8 cellular contexts compared by ENCODE assay signal in the genomic region with DNA sequence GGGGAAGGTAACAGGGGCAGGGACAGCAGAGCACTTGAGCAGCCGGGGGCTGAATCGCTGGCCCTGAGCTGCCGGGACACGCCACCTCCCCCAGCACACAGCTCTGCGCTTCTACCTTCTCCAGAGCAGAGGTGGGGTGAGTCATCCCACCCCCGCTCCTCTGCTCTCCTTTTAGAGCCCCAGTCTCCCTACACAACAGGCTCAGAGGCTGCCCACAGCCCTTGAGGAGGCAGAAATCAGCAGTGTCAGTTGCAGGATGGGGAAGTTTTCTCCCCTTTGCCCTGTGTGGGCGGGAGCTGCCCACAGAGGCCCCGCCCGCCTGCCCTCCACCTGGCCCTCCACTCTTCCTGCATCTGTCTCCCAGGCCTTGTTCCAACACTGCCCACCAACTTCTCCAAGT.
DNase-seq lines count a peak whose midpoint lies in the region; ATAC-seq lines count a peak whose summit lies in the region.

No MANE protein-coding gene starts in this region.

- H3K27me3 ChIP-seq in mesenchymal stem cell (ENCODE audit: control insufficient read depth in 1 of 2, insufficient read depth in 1 of 2, low read length in 2 of 2) = no peaks in the 10 kb centered on the region

- DNase-seq in SIG-M5 (lab: John Stamatoyannopoulos, UW) = peak; percentile 89
- peak; percentile 85 for DNase-seq in activated naive CD8-positive, alpha-beta T cell treated with anti-CD3 and anti-CD28 coated beads for 36 hours
- DNase-seq in mesenchymal stem cell = peak; percentile 73
- peak; percentile 73 to 82 for DNase-seq in stimulated activated naive CD8-positive, alpha-beta T cell treated with anti-CD3 and anti-CD28 coated beads, Interleukin-15, amount 100 ng/mL, for 72 hours
- no peak for DNase-seq in NCI-H524 treated with DMSO at 0.1 percent for 48 hours (lab: John Stamatoyannopoulos, UW)

- H3K9me3 Mint-ChIP-seq in activated naive CD8-positive, alpha-beta T cell treated with anti-CD3 and anti-CD28 coated beads for 36 hours = no peaks in the 10 kb centered on the region
- H3K9me3 Mint-ChIP-seq in stimulated activated naive CD8-positive, alpha-beta T cell treated with anti-CD3 and anti-CD28 coated beads, Interleukin-15, amount 100 ng/mL, for 72 hours = no peaks in the 10 kb centered on the region

- H3K4me2 ChIP-seq in mesenchymal stem cell (ENCODE audit: low read length, poor library complexity, severe bottlenecking) = no peak overlapping the region

- no peak overlapping the region for H2AK5ac ChIP-seq in mesenchymal stem cell (ENCODE audit: low read length, severe bottlenecking)

- peaks cover 40 to 49% of the 10 kb centered on the region in 2 experiments for H3K36me3 ChIP-seq in mesenchymal stem cell (ENCODE audit: control insufficient read depth in 1 of 2, insufficient read depth in 2 of 2, low read depth in 1 of 2, low read length in 2 of 2)

- no peak overlapping the region for H3K23ac ChIP-seq in mesenchymal stem cell (ENCODE audit: low read length in 2 of 2)

- ATAC-seq in GM18909 (IDR thresholded peaks at IDR 0.05; ENCODE audit: poor library complexity, unreplicated experiment) = peak; percentile 58
- peak; percentile 70 for ATAC-seq in HG03045 (IDR thresholded peaks at IDR 0.05; ENCODE audit: unreplicated experiment)
- peak; percentile 94 for ATAC-seq in stimulated activated naive CD8-positive, alpha-beta T cell treated with anti-CD3 and anti-CD28 coated beads, Interleukin-15, amount 100 ng/mL, for 72 hours
- no peak for ATAC-seq in GM18873 (IDR thresholded peaks at IDR 0.05; ENCODE audit: low FRiP score, unreplicated experiment)

- peak overlapping the region in 1 of 2 experiments; percentile 13 for H3K4ac ChIP-seq in mesenchymal stem cell (ENCODE audit: low read depth in 1 of 2, low read length in 2 of 2)

- H3K79me1 ChIP-seq in mesenchymal stem cell (replicated peaks; ENCODE audit: low read length, poor library complexity, severe bottlenecking) = peaks cover 5% of the 10 kb centered on the region

- no peak overlapping the region for H2BK120ac ChIP-seq in mesenchymal stem cell (ENCODE audit: low read depth, low read length)

- H3K4me1 ChIP-seq in mesenchymal stem cell (ENCODE audit: control insufficient read depth, insufficient read depth, low read depth, low read length) = peaks cover 41% of the 10 kb centered on the region

- peak overlapping the region in 1 of 2 experiments; percentile 21 for H2BK12ac ChIP-seq in mesenchymal stem cell (ENCODE audit: low read length in 2 of 2)

- no peak overlapping the region for H3K27ac ChIP-seq in mesenchymal stem cell (ENCODE audit: low read length, poor library complexity, severe bottlenecking)

- peak overlapping the region; percentile 75 for H4K8ac ChIP-seq in mesenchymal stem cell (ENCODE audit: low read length)

- H2BK15ac ChIP-seq in mesenchymal stem cell (ENCODE audit: low read depth, poor library complexity, severe bottlenecking) = no peak overlapping the region

- H3K9me3 ChIP-seq in mesenchymal stem cell (ENCODE audit: control insufficient read depth, low read length) = no peaks in the 10 kb centered on the region

- H3K27ac Mint-ChIP-seq in activated naive CD8-positive, alpha-beta T cell treated with anti-CD3 and anti-CD28 coated beads for 36 hours = peak overlapping the region; percentile 95
- peak overlapping the region in 1 of 2 donors; percentile 65 for H3K27ac Mint-ChIP-seq in stimulated activated naive CD8-positive, alpha-beta T cell treated with anti-CD3 and anti-CD28 coated beads, Interleukin-15, amount 100 ng/mL, for 72 hours

- peaks cover 51% of the 10 kb centered on the region for H3K4me1 Mint-ChIP-seq in activated naive CD8-positive, alpha-beta T cell treated with anti-CD3 and anti-CD28 coated beads for 36 hours
- peaks cover 4% of the 10 kb centered on the region for H3K4me1 Mint-ChIP-seq in stimulated activated naive CD8-positive, alpha-beta T cell treated with anti-CD3 and anti-CD28 coated beads, Interleukin-15, amount 100 ng/mL, for 72 hours

- peak overlapping the region; percentile 32 to 52 for H3K18ac ChIP-seq in mesenchymal stem cell (ENCODE audit: low read depth in 1 of 2, low read length in 2 of 2)

- no peak overlapping the region for H4K91ac ChIP-seq in mesenchymal stem cell (ENCODE audit: low read length)

- H3K27me3 Mint-ChIP-seq in activated naive CD8-positive, alpha-beta T cell treated with anti-CD3 and anti-CD28 coated beads for 36 hours = no peaks in the 10 kb centered on the region
- H3K27me3 Mint-ChIP-seq in stimulated activated naive CD8-positive, alpha-beta T cell treated with anti-CD3 and anti-CD28 coated beads, Interleukin-15, amount 100 ng/mL, for 72 hours = no peaks in the 10 kb centered on the region

- H2BK5ac ChIP-seq in mesenchymal stem cell (ENCODE audit: low read depth, low read length, poor library complexity, severe bottlenecking) = no peak overlapping the region

- H3K14ac ChIP-seq in mesenchymal stem cell (ENCODE audit: low read length in 2 of 2) = no peak overlapping the region

- H3K4me3 ChIP-seq in mesenchymal stem cell (ENCODE audit: insufficient read depth in 1 of 2, low read depth in 1 of 2, low read length in 2 of 2) = no peak overlapping the region

- H3K4me3 Mint-ChIP-seq in activated naive CD8-positive, alpha-beta T cell treated with anti-CD3 and anti-CD28 coated beads for 36 hours = peak overlapping the region; percentile 57
- peak overlapping the region; percentile 68 to 79 for H3K4me3 Mint-ChIP-seq in stimulated activated naive CD8-positive, alpha-beta T cell treated with anti-CD3 and anti-CD28 coated beads, Interleukin-15, amount 100 ng/mL, for 72 hours

- peaks cover 19% of the 10 kb centered on the region for H3K36me3 Mint-ChIP-seq in activated naive CD8-positive, alpha-beta T cell treated with anti-CD3 and anti-CD28 coated beads for 36 hours

- H2AFZ ChIP-seq in mesenchymal stem cell (ENCODE audit: low read depth, low read length) = no peak overlapping the region

- no peak overlapping the region for H3K9ac ChIP-seq in mesenchymal stem cell (ENCODE audit: low read length)

- 62% methylated on average over 6 of the region's 9 CpGs for WGBS in mesenchymal stem cell
